Comparison of ENCODE assay signal across 24 cellular contexts in the genomic region with DNA sequence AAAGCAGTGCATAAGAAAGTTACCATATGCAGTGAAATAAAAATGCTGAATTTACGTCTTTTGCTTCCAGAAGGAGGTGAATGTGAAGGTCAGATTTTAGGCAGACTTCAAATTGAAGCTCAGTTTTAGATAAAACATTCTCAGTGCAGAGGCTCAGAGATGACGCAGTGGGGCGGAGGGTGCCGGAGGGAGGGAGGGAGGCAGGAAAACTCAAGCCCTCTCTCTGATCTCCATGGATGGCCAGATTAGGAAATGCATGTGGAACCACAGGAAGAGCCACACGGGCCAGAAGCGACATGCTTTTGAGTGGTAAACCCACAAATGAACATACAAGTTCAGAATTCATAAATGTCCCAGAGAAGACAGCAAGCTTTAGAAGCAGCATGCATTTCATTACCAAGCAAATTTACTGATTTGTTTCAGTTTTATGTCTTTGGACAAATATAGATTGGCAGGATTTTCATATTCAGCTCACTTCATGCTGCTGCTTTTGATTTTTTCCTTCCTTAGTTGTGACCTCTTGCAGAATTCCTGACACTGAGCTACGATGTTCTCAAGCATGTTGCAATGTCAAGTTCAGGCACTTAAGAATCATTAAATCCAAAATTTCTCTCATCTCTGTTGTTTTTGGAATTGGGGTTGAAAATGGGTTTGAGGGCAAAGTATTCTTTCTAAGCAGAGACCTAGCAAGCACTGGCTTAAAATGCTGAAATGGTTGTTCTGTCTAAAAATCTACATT. TPM values are rescaled to one million over a fixed set of nuclear protein-coding genes. Genes with fewer than 3 reads are reported as not detected.
DNase-seq lines count a peak whose midpoint lies in the region; ATAC-seq and TF ChIP-seq lines count a peak whose summit lies in the region.
"Had no signal": no experiment of that assay in that cellular context is flagged by ENCODE, and none has a peak within 500 bp of the region (broad histone marks: within the 10 kb centered on the region; RNA-seq: fewer than 3 reads in every experiment).

No MANE protein-coding gene starts in this region.

- no peaks in the 10 kb centered on the region for H3K27me3 ChIP-seq in left ventricle myocardium inferior (ENCODE audit: low read depth)
- H3K27me3 ChIP-seq: SJCRH30, upper lobe of left lung had no signal

- H3K4me1 Mint-ChIP-seq in effector memory CD8-positive, alpha-beta T cell (ENCODE audit: low read depth in 2 of 2) = no peaks in the 10 kb centered on the region
- H3K4me1 Mint-ChIP-seq: activated CD4-positive, alpha-beta T cell treated with anti-CD3 and anti-CD28 coated beads for 36 hours; activated naive CD4-positive, alpha-beta T cell treated with anti-CD3 and anti-CD28 coated beads, Interleukin-2, amount 10 ng/mL, durations not matched to agents 7 days and 5 days had no signal

- DNase-seq in AG20443 (ENCODE audit: low spot score) (peak; percentile 63), choroid plexus epithelial cell (ENCODE audit: low read depth) (peak; percentile 25), left ventricle myocardium inferior (peak; percentile 51), sciatic nerve (ENCODE audit: low spot score) (peak; percentile 78), caudate nucleus (lab: John Stamatoyannopoulos, UW) (no peak), hippocampal formation (lab: John Stamatoyannopoulos, UW) (no peak)
- DNase-seq in effector memory CD8-positive, alpha-beta T cell = no peak
- no peak for DNase-seq in stimulated activated CD4-positive, alpha-beta T cell treated with anti-CD3 and anti-CD28 coated beads, Interleukin-2, amount 100 ng/mL, for 48 hours
- DNase-seq: activated CD4-positive, alpha-beta T cell treated with anti-CD3 and anti-CD28 coated beads for 36 hours; activated naive CD4-positive, alpha-beta T cell treated with anti-CD3 and anti-CD28 coated beads, Interleukin-2, amount 10 ng/mL, durations not matched to agents 7 days and 5 days; activated T-cell treated with anti-CD3 and anti-CD28 coated beads, Interleukin-2, amount 50 U/mL, for 72 hours; C1 segment of cervical spinal cord; effector CD8-positive, alpha-beta T cell; EL; GOT3; head of caudate nucleus; NCI-H1092; NCI-H2029; SJCRH30; stimulated activated CD4-positive, alpha-beta T cell treated with anti-CD3 and anti-CD28 coated beads, Interleukin-4, amount 100 ng/mL, for 4 hours; upper lobe of left lung had no signal

- no peaks in the 10 kb centered on the region for H3K36me3 ChIP-seq in left ventricle myocardium inferior
- H3K36me3 ChIP-seq: SJCRH30, upper lobe of left lung had no signal

- peaks cover 12% of the 10 kb centered on the region for H3K4me1 ChIP-seq in left ventricle myocardium inferior
- H3K4me1 ChIP-seq: SJCRH30 had no signal

- H3K4me3 ChIP-seq in choroid plexus epithelial cell (ENCODE audit: low read depth, low read length) (no peak overlapping the region), left ventricle myocardium inferior (no peak overlapping the region)
- H3K4me3 ChIP-seq: SJCRH30, upper lobe of left lung had no signal

- peak overlapping the region; percentile 34 for H3K27ac ChIP-seq in left ventricle myocardium inferior (replicated peaks)
- H3K27ac ChIP-seq in caudate nucleus (ENCODE audit: low read depth, low read length) = no peak overlapping the region
- H3K27ac ChIP-seq: SJCRH30 had no signal

- intact Hi-C loops in left ventricle myocardium inferior (cut with micrococcal nuclease) (no loop called here), sciatic nerve (cut with DNase I) (no loop called here)

- H3K9me3 Mint-ChIP-seq in effector memory CD8-positive, alpha-beta T cell = no peaks in the 10 kb centered on the region
- H3K9me3 Mint-ChIP-seq: activated naive CD4-positive, alpha-beta T cell treated with anti-CD3 and anti-CD28 coated beads, Interleukin-2, amount 10 ng/mL, durations not matched to agents 7 days and 5 days; stimulated activated naive CD8-positive, alpha-beta T cell treated with anti-CD3 and anti-CD28 coated beads, Interleukin-15, Interleukin-2, amounts not matched to agents 100 ng/mL and 50 ng/mL, for 24 hours had no signal

- no peak overlapping the region for H3K27ac Mint-ChIP-seq in effector memory CD8-positive, alpha-beta T cell
- H3K27ac Mint-ChIP-seq: activated CD4-positive, alpha-beta T cell treated with anti-CD3 and anti-CD28 coated beads for 36 hours; activated naive CD4-positive, alpha-beta T cell treated with anti-CD3 and anti-CD28 coated beads, Interleukin-2, amount 10 ng/mL, durations not matched to agents 7 days and 5 days; activated T-cell treated with anti-CD3 and anti-CD28 coated beads, Interleukin-2, amount 50 U/mL, for 72 hours; stimulated activated naive CD8-positive, alpha-beta T cell treated with anti-CD3 and anti-CD28 coated beads, Interleukin-15, Interleukin-2, amounts not matched to agents 100 ng/mL and 50 ng/mL, for 24 hours had no signal

- ATAC-seq in sciatic nerve = peak; percentile 88
- ATAC-seq in effector memory CD8-positive, alpha-beta T cell (replicated peaks) = no peak
- ATAC-seq: activated CD4-positive, alpha-beta T cell treated with anti-CD3 and anti-CD28 coated beads for 36 hours; activated T-cell treated with anti-CD3 and anti-CD28 coated beads, Interleukin-2, amount 50 U/mL, for 72 hours had no signal

- TF ChIP-seq CTCF in choroid plexus epithelial cell (conservative IDR thresholded peaks at IDR 0.05; ENCODE audit: low read depth, low read length) = no peak
- TF ChIP-seq CTCF in left ventricle myocardium inferior (IDR thresholded peaks at IDR 0.05; ENCODE audit: borderline replicate concordance) = no peak

- H3K4me3 Mint-ChIP-seq in effector memory CD8-positive, alpha-beta T cell = no peak overlapping the region
- H3K4me3 Mint-ChIP-seq: activated CD4-positive, alpha-beta T cell treated with anti-CD3 and anti-CD28 coated beads for 36 hours; activated naive CD4-positive, alpha-beta T cell treated with anti-CD3 and anti-CD28 coated beads, Interleukin-2, amount 10 ng/mL, durations not matched to agents 7 days and 5 days; activated T-cell treated with anti-CD3 and anti-CD28 coated beads, Interleukin-2, amount 50 U/mL, for 72 hours; stimulated activated naive CD8-positive, alpha-beta T cell treated with anti-CD3 and anti-CD28 coated beads, Interleukin-15, Interleukin-2, amounts not matched to agents 100 ng/mL and 50 ng/mL, for 24 hours had no signal

- H3K27me3 Mint-ChIP-seq in effector memory CD8-positive, alpha-beta T cell = peaks cover 14 to 36% of the 10 kb centered on the region in 2 donors

- H3K36me3 Mint-ChIP-seq in effector memory CD8-positive, alpha-beta T cell (ENCODE audit: insufficient read depth) = no peaks in the 10 kb centered on the region
- H3K36me3 Mint-ChIP-seq: activated naive CD4-positive, alpha-beta T cell treated with anti-CD3 and anti-CD28 coated beads, Interleukin-2, amount 10 ng/mL, durations not matched to agents 7 days and 5 days had no signal

- peaks cover 5% of the 10 kb centered on the region for H3K9me3 ChIP-seq in left ventricle myocardium inferior (replicated peaks)
- H3K9me3 ChIP-seq: SJCRH30, upper lobe of left lung had no signal

RNA-seq across cellular contexts. Expression of a gene that starts 29.7 kb away (rescaled TPM):
- 38.0 TPM for total RNA-seq in left ventricle myocardium inferior
- total RNA-seq in sciatic nerve = 43.1 TPM
- total RNA-seq: activated CD4-positive, alpha-beta T cell treated with anti-CD3 and anti-CD28 coated beads for 36 hours; activated CD8-positive, alpha-beta memory T cell treated with anti-CD3 and anti-CD28 coated beads for 36 hours; activated T-cell treated with anti-CD3 and anti-CD28 coated beads, Interleukin-2, amount 50 U/mL, for 72 hours; SJCRH30; T-helper 1 cell treated with Interleukin-12 subunit alpha and Interleukin-12 subunit beta and Interleukin-4 antibody, amounts not matched to agents 30 ng/mL and 1 ng/mL, for 36 hours had no signal

Comparison
In these comparisons a context has a peak if more than half of its experiments do, and no peak if none do; other contexts are left out.
1. DNase-seq: peak in AG20443 (single experiment), choroid plexus epithelial cell (single experiment), left ventricle myocardium inferior (single experiment) and sciatic nerve (single experiment); none in caudate nucleus (0 of 61), effector memory CD8-positive, alpha-beta T cell (0 of 3), hippocampal formation (0 of 2) and stimulated activated CD4-positive, alpha-beta T cell treated with anti-CD3 and anti-CD28 coated beads, Interleukin-2, amount 100 ng/mL, for 48 hours (0 of 2).